ENCODE assay signal across 1 cellular context in genomic region chr3:191296041-191296541, GRCh38.
A peak's percentile ranks its signal among the peaks of the same experiment; 100 is the strongest.
TF ChIP-seq lines count a peak whose summit lies in the region.

No MANE protein-coding gene starts in this region.

TF ChIP-seq in GM12878, 131 proteins besides CTCF, POLR2A, EP300 and RAD21 (continued from another document):
- TF ChIP-seq RUNX3 (IDR thresholded peaks at IDR 0.05; ENCODE audit: low read length) (peak; percentile 99), POLR2AphosphoS2 (IDR thresholded peaks at IDR 0.05; ENCODE audit: low read depth, low read length) (no peak), YBX1 (IDR thresholded peaks at IDR 0.05) (0 out of 2 replicates have a peak, but pooled peaks have one; percentile 9), CREM (IDR thresholded peaks at IDR 0.05; ENCODE audit: low read depth) (peak; percentile 83), TCF7 (IDR thresholded peaks at IDR 0.05; ENCODE audit: borderline replicate concordance) (peak; percentile 64; the same call in 1 of the 2 replicates), MXI1 (IDR thresholded peaks at IDR 0.05; ENCODE audit: low read depth, low read length) (no peak; the same call in 1 of the 2 replicates), DPF2 (IDR thresholded peaks at IDR 0.05) (peak; percentile 100), RB1 (IDR thresholded peaks at IDR 0.05; ENCODE audit: borderline replicate concordance) (peak; percentile 59; the same call in 1 of the 2 replicates), HDGF (IDR thresholded peaks at IDR 0.05) (peak; percentile 58; the same call in 1 of the 2 replicates), NBN (IDR thresholded peaks at IDR 0.05) (peak; percentile 100)
- TF ChIP-seq, protein P1, sequence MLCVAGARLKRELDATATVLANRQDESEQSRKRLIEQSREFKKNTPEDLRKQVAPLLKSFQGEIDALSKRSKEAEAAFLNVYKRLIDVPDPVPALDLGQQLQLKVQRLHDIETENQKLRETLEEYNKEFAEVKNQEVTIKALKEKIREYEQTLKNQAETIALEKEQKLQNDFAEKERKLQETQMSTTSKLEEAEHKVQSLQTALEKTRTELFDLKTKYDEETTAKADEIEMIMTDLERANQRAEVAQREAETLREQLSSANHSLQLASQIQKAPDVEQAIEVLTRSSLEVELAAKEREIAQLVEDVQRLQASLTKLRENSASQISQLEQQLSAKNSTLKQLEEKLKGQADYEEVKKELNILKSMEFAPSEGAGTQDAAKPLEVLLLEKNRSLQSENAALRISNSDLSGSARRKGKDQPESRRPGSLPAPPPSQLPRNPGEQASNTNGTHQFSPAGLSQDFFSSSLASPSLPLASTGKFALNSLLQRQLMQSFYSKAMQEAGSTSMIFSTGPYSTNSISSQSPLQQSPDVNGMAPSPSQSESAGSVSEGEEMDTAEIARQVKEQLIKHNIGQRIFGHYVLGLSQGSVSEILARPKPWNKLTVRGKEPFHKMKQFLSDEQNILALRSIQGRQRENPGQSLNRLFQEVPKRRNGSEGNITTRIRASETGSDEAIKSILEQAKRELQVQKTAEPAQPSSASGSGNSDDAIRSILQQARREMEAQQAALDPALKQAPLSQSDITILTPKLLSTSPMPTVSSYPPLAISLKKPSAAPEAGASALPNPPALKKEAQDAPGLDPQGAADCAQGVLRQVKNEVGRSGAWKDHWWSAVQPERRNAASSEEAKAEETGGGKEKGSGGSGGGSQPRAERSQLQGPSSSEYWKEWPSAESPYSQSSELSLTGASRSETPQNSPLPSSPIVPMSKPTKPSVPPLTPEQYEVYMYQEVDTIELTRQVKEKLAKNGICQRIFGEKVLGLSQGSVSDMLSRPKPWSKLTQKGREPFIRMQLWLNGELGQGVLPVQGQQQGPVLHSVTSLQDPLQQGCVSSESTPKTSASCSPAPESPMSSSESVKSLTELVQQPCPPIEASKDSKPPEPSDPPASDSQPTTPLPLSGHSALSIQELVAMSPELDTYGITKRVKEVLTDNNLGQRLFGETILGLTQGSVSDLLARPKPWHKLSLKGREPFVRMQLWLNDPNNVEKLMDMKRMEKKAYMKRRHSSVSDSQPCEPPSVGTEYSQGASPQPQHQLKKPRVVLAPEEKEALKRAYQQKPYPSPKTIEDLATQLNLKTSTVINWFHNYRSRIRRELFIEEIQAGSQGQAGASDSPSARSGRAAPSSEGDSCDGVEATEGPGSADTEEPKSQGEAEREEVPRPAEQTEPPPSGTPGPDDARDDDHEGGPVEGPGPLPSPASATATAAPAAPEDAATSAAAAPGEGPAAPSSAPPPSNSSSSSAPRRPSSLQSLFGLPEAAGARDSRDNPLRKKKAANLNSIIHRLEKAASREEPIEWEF (IDR thresholded peaks at IDR 0.05; ENCODE audit: insufficient replicate concordance, low read depth, low read length): no peak
